8 cellular contexts compared by ENCODE assay signal in the genomic region with DNA sequence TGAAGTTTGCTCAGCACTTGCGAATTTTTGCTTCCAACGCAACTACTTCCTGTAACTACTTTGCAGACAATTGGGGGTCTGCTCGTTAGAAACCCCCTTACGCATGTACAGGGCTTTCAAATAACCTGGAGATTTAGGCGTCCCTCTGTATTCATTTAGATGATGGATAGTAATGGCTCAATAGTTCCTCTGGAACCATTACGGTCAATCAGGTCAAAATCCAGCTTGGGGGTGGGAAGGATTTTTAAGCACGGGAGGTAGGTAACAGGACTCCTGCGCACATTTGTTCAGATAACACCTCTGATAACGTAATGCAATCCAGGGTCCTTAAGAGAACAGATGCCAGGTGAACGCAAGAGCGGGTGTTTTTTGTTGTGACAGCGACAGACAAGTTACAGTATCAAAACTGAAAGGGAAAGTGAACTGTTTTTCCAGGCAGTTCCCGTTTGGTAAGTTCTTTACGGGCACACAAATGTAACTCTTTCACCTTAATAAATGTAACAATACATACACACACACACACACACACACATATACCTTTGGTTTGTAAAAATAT. TPM values are rescaled to one million over a fixed set of nuclear protein-coding genes. Genes with fewer than 3 reads are reported as not detected.
DNase-seq lines count a peak whose midpoint lies in the region; ATAC-seq, FAIRE-seq and TF ChIP-seq lines count a peak whose summit lies in the region.

No MANE protein-coding gene starts in this region.

- 2 to 3% (median 2%) methylated on average over 14 of the region's 14 CpGs for WGBS in adrenal gland, 4 donors
- 5 to 11% methylated on average over 14 of the region's 14 CpGs for WGBS in thyroid gland, 2 donors

- H3K9me3 ChIP-seq in MG63 (no peaks in the 10 kb centered on the region), adrenal gland (replicated peaks in 1 of 3) (no peaks in the 10 kb centered on the region), thyroid gland (no peaks in the 10 kb centered on the region)

- H3K4me3 ChIP-seq in MG63 (peak overlapping the region; percentile 58), adrenal gland (peak overlapping the region; percentile 31 to 72 (median 57)), thyroid gland (replicated peaks in 1 of 3) (peak overlapping the region in 2 of 3 donors; percentile 35 to 36)

- TF ChIP-seq POLR2A in adrenal gland (IDR thresholded peaks at IDR 0.05) (no peak), thyroid gland (IDR thresholded peaks at IDR 0.05) (no peak)

- H3K27ac ChIP-seq in adrenal gland (peak overlapping the region in 2 of 5 donors; percentile 41 to 68), thyroid gland (peak overlapping the region in 2 of 3 donors; percentile 12 to 61)

- no peaks in the 10 kb centered on the region for H3K36me3 ChIP-seq in MG63
- H3K36me3 ChIP-seq in adrenal gland (replicated peaks in 1 of 2), result no peaks in the 10 kb centered on the region
- H3K36me3 ChIP-seq in thyroid gland, result no peaks in the 10 kb centered on the region

- no peak for TF ChIP-seq CTCF in adrenal gland (IDR thresholded peaks at IDR 0.05)
- TF ChIP-seq CTCF in thyroid gland (IDR thresholded peaks at IDR 0.05), result no peak

- peak; percentile 34 for ATAC-seq in left lobe of liver

- H3K4me1 ChIP-seq in adrenal gland (replicated peaks in 1 of 2) (peaks cover 12 to 26% of the 10 kb centered on the region in 2 donors), thyroid gland (peaks cover 19 to 22% of the 10 kb centered on the region in 2 donors)

- intact Hi-C loops in adrenal gland (cut with DNase I) (loop anchor here in 1 of 2 donors (2.0 to 10.0 kb wide), 3 partner anchors 477 to 837 kb away; no protein-coding TSS in a partner anchor), thyroid gland (cut with DNase I) (loop anchor here (10.0 kb wide), 1 partner anchor 503 kb away; no protein-coding TSS in a partner anchor)

- FAIRE-seq in RCC 7860 (lab: Jason Lieb, UNC), result no peak

- DNase-seq in DMS79 treated with DMSO at 0.1 percent for 48 hours (lab: John Stamatoyannopoulos, UW), result peak; percentile 40
- no peak for DNase-seq in DMS79 (lab: John Stamatoyannopoulos, UW)
- no peak for DNase-seq in MG63
- no peak for DNase-seq in adrenal gland
- no peak for DNase-seq in left lobe of liver (ENCODE audit: low spot score)
- DNase-seq in thyroid gland, result no peak
- DNase-seq in NCI-H2081 (lab: John Stamatoyannopoulos, UW), result no peak
- DNase-seq in RCC 7860 (ENCODE audit: low spot score), result no peak

- H3K27me3 ChIP-seq in MG63 (no peaks in the 10 kb centered on the region), adrenal gland (peaks cover 21% of the 10 kb centered on the region), thyroid gland (peaks cover 14% of the 10 kb centered on the region)

RNA-seq across cellular contexts. Expression of a gene that starts 3.7 kb away (rescaled TPM):
- not detected in 2 replicates for total RNA-seq in MG63 (2014; rRNA removed; shearing (Covaris generic); ENCODE audit: low replicate concordance)
- total RNA-seq in adrenal gland, result 1 to 10 TPM in 7 of 8 donors, under 1 TPM in 1; 0.61 to 5.1 (median 2.4) TPM
- polyA plus RNA-seq in adrenal gland, result 1 to 10 TPM; 1.3 to 7.9 (median 3.9) TPM
- total RNA-seq in left lobe of liver, result 0.18 TPM
- total RNA-seq in thyroid gland, result 10 to 100 TPM in 2 of 4 donors, 1 to 10 TPM in 2; 4.9 to 15.2 (median 10.8) TPM
